Comparison of ENCODE assay signal across 1 cellular context in genomic region chr7:590731-591551, GRCh38.
TF ChIP-seq lines count a peak whose summit lies in the region.

No MANE protein-coding gene starts in this region.

TF ChIP-seq in HepG2, 621 proteins besides CTCF, POLR2A, EP300 and RAD21 (continued from another document):
- no peak for TF ChIP-seq NR1H2 (CRISPR knock-in tag; IDR thresholded peaks at IDR 0.05; ENCODE audit: borderline replicate concordance, low read depth)
- no peak for TF ChIP-seq MXD4 (CRISPR knock-in tag; IDR thresholded peaks at IDR 0.05)
